28 cellular contexts compared by ENCODE assay signal in genomic region chr11:26048271-26048670, GRCh38.
"Had no signal": no experiment of that assay in that cellular context is flagged by ENCODE, and none has a peak within 500 bp of the region (broad histone marks: within the 10 kb centered on the region; RNA-seq: fewer than 3 reads in every experiment).

No MANE protein-coding gene starts in this region.

- DNase-seq: activated CD4-positive, alpha-beta T cell treated with anti-CD3 and anti-CD28 coated beads for 48 hours; activated CD4-positive, alpha-beta T cell treated with anti-CD3 and anti-CD28 coated beads, Interleukin-2, amount 50 U/mL, for 4 hours; activated CD4-positive, CD25-positive, alpha-beta regulatory T cell treated with anti-CD3 and anti-CD28 coated beads, Interleukin-2, amount 50 U/mL, for 72 hours; activated CD8-positive, alpha-beta memory T cell treated with anti-CD3 and anti-CD28 coated beads, Interleukin-2, amount 50 U/mL, for 48 hours; activated CD8-positive, alpha-beta T cell treated with anti-CD3 and anti-CD28 coated beads, Interleukin-2, amount 10 ng/mL, durations not matched to agents 7 days and 5 days; activated effector memory CD4-positive, alpha-beta T cell treated with Interleukin-2 at 50 U/mL for 16 hours; activated naive CD4-positive, alpha-beta T cell; activated naive CD8-positive, alpha-beta T cell treated with anti-CD3 and anti-CD28 coated beads, Interleukin-2, amount 50 U/mL, for 24 hours; activated T-cell treated with anti-CD3 and anti-CD28 coated beads, Interleukin-2, amount 50 U/mL, for 1 hour; amniotic stem cell; body of pancreas; Kasumi-1; KBM-7; NCI-H1092; NCI-H1417; NCI-H1930; NCI-H2171; NCI-H2227 treated with DMSO at 0.1 percent for 48 hours; NCI-H446 treated with DMSO at 0.1 percent for 48 hours; NCI-H524 treated with DMSO at 0.1 percent for 48 hours; NCI-H748 treated with DMSO at 0.1 percent for 48 hours; OCI-M1; RPMI8226; SHP77; SW 1271 had no signal

- ATAC-seq: activated CD8-positive, alpha-beta T cell treated with anti-CD3 and anti-CD28 coated beads, Interleukin-2, amount 10 ng/mL, durations not matched to agents 7 days and 5 days; activated naive CD8-positive, alpha-beta T cell treated with anti-CD3 and anti-CD28 coated beads, Interleukin-2, amount 50 U/mL, for 24 hours; body of pancreas; Panc1; SK-N-SH treated with all-trans-retinoic acid at 6 μM for 48 hours; WTC11 had no signal
